27 cellular contexts compared by ENCODE assay signal in the genomic region with DNA sequence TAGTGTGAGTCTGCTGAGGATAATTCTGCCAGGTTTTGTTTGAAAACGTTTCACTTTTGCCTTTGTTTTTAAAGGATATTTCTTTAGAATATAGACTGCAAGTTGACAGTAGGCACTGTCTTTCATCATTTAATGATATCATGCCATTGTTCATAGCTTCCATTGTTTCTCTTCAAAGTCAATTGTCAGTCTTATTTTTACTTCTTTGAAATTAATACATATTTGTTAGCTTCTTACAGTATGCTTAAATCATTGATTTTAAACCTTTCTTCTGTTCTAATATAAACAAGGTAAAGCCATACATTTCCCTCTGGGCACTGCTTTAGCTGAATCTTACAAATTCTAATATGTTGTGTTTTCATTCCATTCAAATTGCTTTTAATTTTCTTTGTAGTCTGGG.
"Had no signal": no experiment of that assay in that cellular context is flagged by ENCODE, and none has a peak within 500 bp of the region (broad histone marks: within the 10 kb centered on the region; RNA-seq: fewer than 3 reads in every experiment).

No MANE protein-coding gene starts in this region.

- DNase-seq: naive thymus-derived CD8-positive, alpha-beta T cell; nephron progenitor cell; nucleus accumbens; posterior cingulate gyrus; psoas muscle; right cardiac atrium; right lobe of liver; sigmoid colon; small intestine; stimulated activated CD4-positive, alpha-beta T cell treated with anti-CD3 and anti-CD28 coated beads, Interleukin-15, amount 100 ng/mL, for 24 hours; stimulated activated CD4-positive, alpha-beta T cell treated with anti-CD3 and anti-CD28 coated beads, Interleukin-2, amount 100 ng/mL, for 24 hours; stimulated activated CD4-positive, alpha-beta T cell treated with anti-CD3 and anti-CD28 coated beads, Interleukin-2, amount 100 ng/mL, for 48 hours; stimulated activated CD4-positive, alpha-beta T cell treated with anti-CD3 and anti-CD28 coated beads, Interleukin-4, amount 100 ng/mL, for 24 hours; stimulated activated naive B cell treated with anti-CD40 and anti-IgM and Interleukin-4, amounts not matched to agents 10 μg/mL and 1 μg/mL and 100 μg/mL, for 72 hours; stimulated activated naive CD4-positive, alpha-beta T cell treated with Interleukin-2 at 50 U/mL for 16 hours; substantia nigra; testis; tibial artery; trophoblast cell; upper lobe of left lung had no signal

- H3K36me3 ChIP-seq: neutrophil, right lobe of liver, sigmoid colon, suprapubic skin, tibial artery, upper lobe of left lung, vagina had no signal

- H3K9ac ChIP-seq: parathyroid adenoma had no signal

- FAIRE-seq: small intestine, urothelium cell line had no signal

- H3K27me3 ChIP-seq: right lobe of liver, sigmoid colon, suprapubic skin, testis, tibial artery, upper lobe of left lung, vagina had no signal

- ATAC-seq: naive thymus-derived CD8-positive, alpha-beta T cell; natural killer cell treated with Interleukin-12 subunit alpha and Interleukin-12 subunit beta and Interleukin-15 and Interleukin-18, amount 100 ng/mL, for 72 hours; psoas muscle; right cardiac atrium; right lobe of liver; stimulated activated effector memory CD8-positive, alpha-beta T cell treated with anti-CD3 and anti-CD28 coated beads, Interleukin-12 subunit alpha, Interleukin-12 subunit beta, amount 100 ng/mL, for 72 hours; stimulated activated naive B cell treated with anti-CD40 and anti-IgM and Interleukin-4, amounts not matched to agents 10 μg/mL and 1 μg/mL and 100 μg/mL, for 72 hours had no signal

- H3K4me3 ChIP-seq: psoas muscle, right lobe of liver, sigmoid colon, suprapubic skin, testis, tibial artery, upper lobe of left lung, vagina had no signal

- H2AFZ ChIP-seq: parathyroid adenoma had no signal

- H3K4me1 ChIP-seq: psoas muscle, right lobe of liver, testis had no signal

- H3K9me3 ChIP-seq: neutrophil, psoas muscle, right lobe of liver, testis, vagina had no signal

- H3K79me2 ChIP-seq: parathyroid adenoma had no signal

- H3K27ac ChIP-seq: neutrophil, parathyroid adenoma, psoas muscle, right lobe of liver, sigmoid colon, suprapubic skin, testis, tibial artery, upper lobe of left lung, vagina had no signal
